11 cellular contexts compared by ENCODE assay signal in the genomic region with DNA sequence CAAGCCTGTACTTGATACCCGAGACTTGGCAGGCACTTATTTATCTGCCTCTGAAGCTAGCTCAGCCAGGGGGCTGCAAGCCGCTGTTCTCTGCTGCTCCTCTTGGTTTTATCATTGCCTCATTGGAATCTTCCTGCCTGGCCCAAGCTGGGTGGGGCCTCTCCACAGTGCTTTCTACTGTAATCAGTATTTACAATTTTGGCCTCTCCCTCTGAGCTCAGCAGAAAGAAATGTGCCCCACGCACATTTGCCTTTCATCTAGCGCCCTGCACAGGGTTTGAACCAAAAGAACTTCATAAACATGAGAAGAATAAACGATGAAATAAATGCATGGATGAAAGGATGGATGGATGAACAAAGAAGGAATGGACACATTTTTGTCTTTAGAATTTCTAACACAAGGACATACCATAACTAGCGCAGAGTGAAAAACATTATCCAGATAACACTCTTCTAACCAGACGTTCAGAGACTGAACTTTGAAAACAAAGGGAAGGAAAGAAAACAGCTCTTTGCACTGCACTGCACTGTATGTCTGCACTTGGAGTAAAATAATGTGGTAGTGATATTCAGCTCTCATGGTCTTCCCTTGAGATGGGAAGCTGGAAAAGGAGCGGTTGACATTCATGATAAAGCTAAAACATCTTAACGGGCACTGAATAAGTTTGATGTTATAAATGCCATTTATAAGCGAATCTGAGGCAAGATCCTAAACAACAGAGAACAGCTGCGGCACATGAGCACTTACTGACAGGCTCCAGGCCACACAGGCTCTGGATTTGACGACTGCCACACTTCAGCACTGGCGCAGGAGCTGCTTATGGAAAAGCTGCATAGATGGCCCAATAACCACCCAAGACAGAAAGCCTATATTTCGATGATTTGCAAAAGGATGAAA.
DNase-seq lines count a peak whose midpoint lies in the region; ATAC-seq and TF ChIP-seq lines count a peak whose summit lies in the region.
"Had no signal": no experiment of that assay in that cellular context is flagged by ENCODE, and none has a peak within 500 bp of the region (broad histone marks: within the 10 kb centered on the region; RNA-seq: fewer than 3 reads in every experiment).

No MANE protein-coding gene starts in this region.

- no peak overlapping the region for H3K27ac Mint-ChIP-seq in osteocyte (ENCODE audit: unreplicated experiment)
- H3K27ac Mint-ChIP-seq: naive thymus-derived CD8-positive, alpha-beta T cell had no signal

- peaks cover 4% of the 10 kb centered on the region for H3K9me3 Mint-ChIP-seq in osteocyte (ENCODE audit: unreplicated experiment)

- H3K9ac ChIP-seq in fibroblast of lung (ENCODE audit: insufficient read depth, low read length): no peak overlapping the region

- TF ChIP-seq CTCF in fibroblast of lung (conservative IDR thresholded peaks at IDR 0.05 in 1 of 2, IDR thresholded peaks at IDR 0.05 in 1 of 2; ENCODE audit: low read depth in 1 of 2, low read length in 2 of 2): no peak
- no peak for TF ChIP-seq CTCF in osteocyte (IDR thresholded peaks at IDR 0.05)

- no peaks in the 10 kb centered on the region for H3K27me3 Mint-ChIP-seq in osteocyte (ENCODE audit: unreplicated experiment)

- no peaks in the 10 kb centered on the region for H3K36me3 ChIP-seq in fibroblast of lung (ENCODE audit: control insufficient read depth, insufficient read depth, low read length)
- H3K36me3 ChIP-seq in neuron (ENCODE audit: insufficient read depth, low read length): no peaks in the 10 kb centered on the region

- no peak overlapping the region for H3K4me3 Mint-ChIP-seq in osteocyte (ENCODE audit: unreplicated experiment)
- H3K4me3 Mint-ChIP-seq: naive thymus-derived CD8-positive, alpha-beta T cell had no signal

- H3K27me3 ChIP-seq in fibroblast of lung (ENCODE audit: control insufficient read depth, insufficient read depth, low read length) (no peaks in the 10 kb centered on the region), neuron (ENCODE audit: insufficient read depth, low read length) (no peaks in the 10 kb centered on the region)

- H3K4me2 ChIP-seq in fibroblast of lung (ENCODE audit: extremely low read depth, insufficient read depth, low read length): peak overlapping the region; percentile 60

- H2AFZ ChIP-seq in fibroblast of lung (ENCODE audit: low read length): peak overlapping the region; percentile 65
- peak overlapping the region; percentile 75 for H2AFZ ChIP-seq in neuron (ENCODE audit: low read depth, low read length)

- DNase-seq in GM03348 (ENCODE audit: low spot score) (peak; percentile 85), RPMI7951 (ENCODE audit: low read depth) (peak; percentile 24), fibroblast of lung (ENCODE audit: low read depth in 2 of 2) (peak; percentile 73 to 83), osteocyte (ENCODE audit: extremely low spot score, unreplicated experiment) (no peak), RPMI8226 (no peak)
- DNase-seq: aorta; Karpas-422; naive thymus-derived CD8-positive, alpha-beta T cell had no signal

- ATAC-seq in GM21367 (IDR thresholded peaks at IDR 0.05; ENCODE audit: unreplicated experiment) (no peak), GM18858 (IDR thresholded peaks at IDR 0.05; ENCODE audit: unreplicated experiment) (no peak)
- ATAC-seq: naive thymus-derived CD8-positive, alpha-beta T cell had no signal

- no peaks in the 10 kb centered on the region for H3K79me2 ChIP-seq in fibroblast of lung (ENCODE audit: control insufficient read depth, insufficient read depth, low read length)

- peaks cover 10% of the 10 kb centered on the region for H3K4me1 Mint-ChIP-seq in osteocyte (ENCODE audit: unreplicated experiment)
- H3K4me1 Mint-ChIP-seq: naive thymus-derived CD8-positive, alpha-beta T cell had no signal

- H3K9me3 ChIP-seq in fibroblast of lung (ENCODE audit: control insufficient read depth, insufficient read depth, low read depth, low read length): no peaks in the 10 kb centered on the region
- H3K9me3 ChIP-seq in neuron (ENCODE audit: low read length): no peaks in the 10 kb centered on the region

- H3K4me3 ChIP-seq in fibroblast of lung (replicated peaks in 1 of 4; ENCODE audit: control extremely low read depth in 1 of 4, insufficient read depth in 1 of 4, low read depth in 3 of 4, low read length in 4 of 4) (no peak overlapping the region), neuron (ENCODE audit: low read length) (no peak overlapping the region)

- no peaks in the 10 kb centered on the region for H4K20me1 ChIP-seq in fibroblast of lung (ENCODE audit: control insufficient read depth, extremely low read depth, insufficient read depth, low read length)

- H3K4me1 ChIP-seq in fibroblast of lung (ENCODE audit: control insufficient read depth, extremely low read depth, insufficient read depth, low read length): peaks cover 16% of the 10 kb centered on the region
- H3K4me1 ChIP-seq in neuron (ENCODE audit: insufficient read depth, low read length): peaks cover 14% of the 10 kb centered on the region

- peak overlapping the region; percentile 62 for H3K27ac ChIP-seq in fibroblast of lung (ENCODE audit: insufficient read depth, low read length)

- H3K36me3 Mint-ChIP-seq in osteocyte (ENCODE audit: unreplicated experiment): no peaks in the 10 kb centered on the region

Comparison
In these comparisons a context has a peak if more than half of its experiments do, and no peak if none do; other contexts are left out.
1. DNase-seq: peak in GM03348 (single experiment), RPMI7951 (single experiment) and fibroblast of lung (2 of 2); none in osteocyte (single experiment) and RPMI8226 (single experiment).